ENCODE assay signal across 13 cellular contexts in the genomic region with DNA sequence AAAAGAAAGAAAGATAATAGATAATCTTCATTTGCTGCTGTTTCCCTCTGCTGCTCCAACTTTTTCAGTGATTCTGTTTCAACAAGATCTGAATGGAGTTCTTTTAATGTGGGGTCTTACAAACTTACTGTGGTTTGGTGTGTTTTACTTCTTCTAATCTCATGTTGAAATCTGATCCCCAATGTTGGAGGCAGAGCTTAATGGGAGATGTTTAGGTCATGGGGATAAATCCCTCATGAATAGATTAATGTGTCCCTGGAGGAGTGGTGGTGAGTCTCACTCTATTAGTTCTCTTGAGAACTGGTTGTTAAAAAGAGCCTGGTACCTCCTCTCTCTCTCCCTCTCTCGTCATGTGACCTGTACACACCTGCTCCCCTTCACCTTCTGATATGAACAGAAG.
DNase-seq lines count a peak whose midpoint lies in the region; ATAC-seq, FAIRE-seq and TF ChIP-seq lines count a peak whose summit lies in the region.
"Had no signal": no experiment of that assay in that cellular context is flagged by ENCODE, and none has a peak within 500 bp of the region (broad histone marks: within the 10 kb centered on the region; RNA-seq: fewer than 3 reads in every experiment).

No MANE protein-coding gene starts in this region.

- POLR2A ChIA-PET in A673 (lab: Charles Lee; ENCODE audit: low non-redundant PET): no interaction called here
- POLR2A ChIA-PET in HEK293 (lab: Yijun Ruan, JAX): no interaction called here
- POLR2A ChIA-PET in HepG2 (lab: Yijun Ruan, JAX): no interaction called here

- intact Hi-C loops in A673 (cut with micrococcal nuclease; ENCODE audit: unreplicated experiment) (no loop called here), HepG2 (cut with micrococcal nuclease; ENCODE audit: unreplicated experiment) (no loop called here)

- DNase-seq in A673 (ENCODE audit: low spot score) (peak; percentile 88), NCI-H2171 treated with DMSO at 0.1 percent for 48 hours (lab: John Stamatoyannopoulos, UW) (peak; percentile 82), WERI-Rb-1 (peak; percentile 10), HT-29 (ENCODE audit: low spot score) (no peak), HepG2 (ENCODE audit: low spot score) (no peak)
- no peak for DNase-seq in activated CD4-positive, alpha-beta T cell treated with anti-CD3 and anti-CD28 coated beads for 1 hour
- DNase-seq: Caco-2; CD8-positive, alpha-beta memory T cell; GOT3; H9 had no signal

- H4K20me1 ChIP-seq in HepG2 (ENCODE audit: insufficient read depth, low read length): no peaks in the 10 kb centered on the region

- H3K79me2 ChIP-seq in HepG2 (ENCODE audit: insufficient read depth, low read length): no peaks in the 10 kb centered on the region

- TF ChIP-seq RAD21 in HepG2 (CRISPR knock-in tag; IDR thresholded peaks at IDR 0.05): no peak

- H3K27me3 ChIP-seq in A673 (replicated peaks; ENCODE audit: insufficient read depth, low read depth, low read length, poor library complexity) (no peaks in the 10 kb centered on the region), WERI-Rb-1 (ENCODE audit: insufficient read depth, low read depth, severe bottlenecking) (no peaks in the 10 kb centered on the region), HepG2 (ENCODE audit: control insufficient read depth in 1 of 2, insufficient read depth in 2 of 2, low read length in 2 of 2) (no peaks in the 10 kb centered on the region)

- no peak for TF ChIP-seq POLR2A in HepG2 (IDR thresholded peaks at IDR 0.05; ENCODE audit: insufficient read depth in 1 of 2, low read depth in 2 of 2, low read length in 2 of 2)

- BruUV-seq in A673 (replicated peaks; lab: Mats Ljungman, UMichigan) (no TSS peak), HepG2 (replicated peaks; lab: Mats Ljungman, UMichigan) (no TSS peak)

- TF ChIP-seq CTCF in A673 (conservative IDR thresholded peaks at IDR 0.05; ENCODE audit: low read depth, low read length) (no peak), HEK293 (tag by site-specific recombination; IDR thresholded peaks at IDR 0.05) (no peak), WERI-Rb-1 (IDR thresholded peaks at IDR 0.05; ENCODE audit: low read depth, low read length) (no peak), HepG2 (CRISPR knock-in tag; IDR thresholded peaks at IDR 0.05) (no peak)

- H3K4me3 ChIP-seq in A673 (ENCODE audit: low read depth, low read length, poor library complexity, severe bottlenecking) (no peak overlapping the region), HEK293 (ENCODE audit: low read depth, low read length) (no peak overlapping the region), WERI-Rb-1 (ENCODE audit: low read depth, low read length) (no peak overlapping the region), HepG2 (replicated peaks in 1 of 3; ENCODE audit: insufficient read depth in 1 of 3, low read depth in 2 of 3, low read length in 3 of 3) (no peak overlapping the region)
- H3K4me3 ChIP-seq: A549 had no signal

- H3K4me1 ChIP-seq in A673 (ENCODE audit: insufficient read depth, low read length, poor library complexity, severe bottlenecking) (peaks cover 26% of the 10 kb centered on the region), HEK293 (ENCODE audit: control insufficient read depth, insufficient read depth, low read length) (0 out of 2 replicates have a peak, but pooled peaks cover 4% of the 10 kb centered on the region), HepG2 (ENCODE audit: insufficient read depth, low read length) (no peaks in the 10 kb centered on the region)
- H3K4me1 ChIP-seq: A549, Caco-2 had no signal

- in situ Hi-C loops in HepG2 (cut with HindIII; ENCODE audit: extremely low pct_ligation_motif_present, low pct_unique_long_range_greater_than_20kb): no loop called here

- H2AFZ ChIP-seq in HepG2 (ENCODE audit: low read length): no peak overlapping the region

- no peak for ATAC-seq in HepG2
- ATAC-seq: A549 had no signal

- no peak overlapping the region for H3K9ac ChIP-seq in HepG2 (ENCODE audit: insufficient read depth, low read depth, low read length)

- TF ChIP-seq EP300 in HepG2 (IDR thresholded peaks at IDR 0.05; ENCODE audit: low read depth in 2 of 2, low read length in 2 of 2) (no peak), HepG2 (CRISPR knock-in tag; IDR thresholded peaks at IDR 0.05; ENCODE audit: borderline replicate concordance) (no peak)

- H3K9me3 ChIP-seq in A673 (ENCODE audit: low read depth, low read length, poor library complexity, severe bottlenecking) (peaks cover 16% of the 10 kb centered on the region), HEK293 (ENCODE audit: control insufficient read depth, insufficient read depth, low read depth, low read length) (no peaks in the 10 kb centered on the region), WERI-Rb-1 (ENCODE audit: severe bottlenecking) (peaks cover 13% of the 10 kb centered on the region), HepG2 (ENCODE audit: low read length) (peaks cover 18% of the 10 kb centered on the region)

- CTCF ChIA-PET in A673 (lab: Charles Lee) (no interaction called here), HEK293 (lab: Yijun Ruan, JAX) (no interaction called here), HepG2 (lab: Yijun Ruan, JAX; ENCODE audit: low intra/inter-chr PET ratio, low total read pairs) (no interaction called here)

- H3K36me3 ChIP-seq in A673 (ENCODE audit: insufficient read depth, low read length, poor library complexity, severe bottlenecking) (no peaks in the 10 kb centered on the region), HEK293 (ENCODE audit: control insufficient read depth in 2 of 2, insufficient read depth in 1 of 2, low read length in 2 of 2) (no peaks in the 10 kb centered on the region), WERI-Rb-1 (no peaks in the 10 kb centered on the region), HepG2 (replicated peaks in 1 of 2; ENCODE audit: control insufficient read depth in 1 of 2, insufficient read depth in 2 of 2, low read length in 2 of 2) (no peaks in the 10 kb centered on the region)

- WGBS in HepG2 (ENCODE audit: low lambda C conversion rate): 0% methylated on average over 1 of the region's 1 CpG

- FAIRE-seq in HepG2 (lab: Jason Lieb, UNC): no peak
- FAIRE-seq: A549, GM18507 had no signal

- H3K4me2 ChIP-seq in HepG2 (ENCODE audit: low read depth, low read length): no peak overlapping the region
- H3K4me2 ChIP-seq: A549 had no signal

- H3K27ac ChIP-seq in A673 (ENCODE audit: low read depth, low read length, poor library complexity, severe bottlenecking) (no peak overlapping the region), HEK293 (ENCODE audit: extremely low read depth, low read depth, low read length) (no peak overlapping the region), WERI-Rb-1 (no peak overlapping the region), HepG2 (ENCODE audit: extremely low read length, insufficient read depth, low read length) (no peak overlapping the region)
- H3K27ac ChIP-seq: A549 had no signal

TF ChIP-seq in HEK293, 187 proteins besides CTCF, POLR2A, EP300 and RAD21:
- TF ChIP-seq GLI4 (tag by site-specific recombination; IDR thresholded peaks at IDR 0.05) (no peak), ZNF596 (tag by site-specific recombination; IDR thresholded peaks at IDR 0.05) (0 out of 2 replicates have a peak, but pooled peaks have one; percentile 17), MZF1 (tag by site-specific recombination; IDR thresholded peaks at IDR 0.05; ENCODE audit: borderline replicate concordance) (peak; percentile 69)

TF ChIP-seq in HepG2, 621 proteins besides CTCF, POLR2A, EP300 and RAD21:
- no peak for TF ChIP-seq ZFAT (CRISPR knock-in tag; conservative IDR thresholded peaks at IDR 0.05)

Comparison
In these comparisons a context has a peak if more than half of its experiments do, and no peak if none do; other contexts are left out.
1. DNase-seq: peak in A673 (single experiment), NCI-H2171 treated with DMSO at 0.1 percent for 48 hours (single experiment) and WERI-Rb-1 (single experiment); none in HT-29 (single experiment), HepG2 (single experiment) and activated CD4-positive, alpha-beta T cell treated with anti-CD3 and anti-CD28 coated beads for 1 hour (single experiment).